In genomic region chr15:77421370-77421700, GRCh38 we compare ENCODE assay signal across 1 cellular context.
TF ChIP-seq lines count a peak whose summit lies in the region.

No MANE protein-coding gene starts in this region.

TF ChIP-seq in K562, 482 proteins besides CTCF, POLR2A, EP300 and RAD21 (continued from another document):
- TF ChIP-seq ASH1L (IDR thresholded peaks at IDR 0.05; ENCODE audit: borderline replicate concordance, low read depth, partially characterized antibody), result no peak
